Comparison of ENCODE assay signal across 27 cellular contexts in genomic region chr2:7286120-7286519, GRCh38.
"Had no signal": no experiment of that assay in that cellular context is flagged by ENCODE, and none has a peak within 500 bp of the region (broad histone marks: within the 10 kb centered on the region; RNA-seq: fewer than 3 reads in every experiment).

No MANE protein-coding gene starts in this region.

- DNase-seq: stimulated activated CD4-positive, alpha-beta T cell treated with anti-CD3 and anti-CD28 coated beads, Interleukin-2, amount 100 ng/mL, for 48 hours; stimulated activated CD4-positive, alpha-beta T cell treated with anti-CD3 and anti-CD28 coated beads, Interleukin-4, amount 100 ng/mL, for 1 hour; stimulated activated CD4-positive, alpha-beta T cell treated with anti-CD3 and anti-CD28 coated beads, Interleukin-4, amount 100 ng/mL, for 24 hours; stimulated activated CD4-positive, alpha-beta T cell treated with anti-CD3 and anti-CD28 coated beads, Interleukin-4, amount 100 ng/mL, for 4 hours; stimulated activated CD8-positive, alpha-beta memory T cell treated with anti-CD3 and anti-CD28 coated beads, Interleukin-4, amount 100 ng/mL, for 48 hours; stimulated activated naive B cell treated with anti-CD40 and anti-IgM and Interleukin-4, amounts not matched to agents 10 μg/mL and 1 μg/mL and 100 μg/mL, for 72 hours; stimulated activated naive CD4-positive, alpha-beta T cell; stimulated activated naive CD4-positive, alpha-beta T cell treated with Interleukin-2 at 50 U/mL for 16 hours; stimulated activated naive CD8-positive, alpha-beta T cell treated with anti-CD3 and anti-CD28 coated beads, Interleukin-15, amount 100 ng/mL, for 72 hours; stimulated activated naive CD8-positive, alpha-beta T cell treated with anti-CD3 and anti-CD28 coated beads, Interleukin-15, Interleukin-2, amounts not matched to agents 100 U/mL and 50 U/mL, for 24 hours; stomach; substantia nigra; testis; thyroid gland; tibial artery; transverse colon; trophoblast cell; upper lobe of left lung; upper lobe of right lung; uterus had no signal

- H3K9me3 ChIP-seq: stomach, suprapubic skin, testis, thoracic aorta, thyroid gland, tibial artery, tibial nerve, transverse colon, upper lobe of left lung, upper lobe of right lung, uterus, vagina had no signal

- H3K36me3 ChIP-seq: stomach, suprapubic skin, thoracic aorta, thyroid gland, tibial artery, tibial nerve, transverse colon, upper lobe of left lung, upper lobe of right lung, uterus, vagina had no signal

- H3K4me1 ChIP-seq: stomach, suprapubic skin, testis, thyroid gland, tibial artery, tibial nerve, transverse colon, upper lobe of left lung, upper lobe of right lung, uterus, vagina had no signal

- H3K27me3 ChIP-seq: stomach, suprapubic skin, testis, thyroid gland, tibial nerve, transverse colon, upper lobe of left lung, upper lobe of right lung, uterus, vagina had no signal

- ATAC-seq: stimulated activated effector memory CD8-positive, alpha-beta T cell treated with anti-CD3 and anti-CD28 coated beads, Interleukin-12 subunit alpha, Interleukin-12 subunit beta, amount 100 ng/mL, for 72 hours; stimulated activated memory B cell treated with anti-CD40 and anti-IgM and Interleukin-4, amounts not matched to agents 10 μg/mL and 1 μg/mL and 100 μg/mL, for 72 hours; stimulated activated naive B cell treated with anti-CD40 and anti-IgM and Interleukin-4, amounts not matched to agents 10 μg/mL and 1 μg/mL and 100 μg/mL, for 72 hours; stimulated activated naive CD8-positive, alpha-beta T cell treated with anti-CD3 and anti-CD28 coated beads, Interleukin-15, amount 100 ng/mL, for 72 hours; stimulated activated naive CD8-positive, alpha-beta T cell treated with anti-CD3 and anti-CD28 coated beads, Interleukin-15, Interleukin-2, amounts not matched to agents 100 U/mL and 50 U/mL, for 24 hours; upper lobe of right lung had no signal

- FAIRE-seq: urothelium cell line had no signal

- H3K27ac ChIP-seq: stomach, suprapubic skin, testis, thoracic aorta, thyroid gland, tibial artery, tibial nerve, transverse colon, upper lobe of left lung, upper lobe of right lung, uterus, vagina had no signal

- H3K4me3 ChIP-seq: stomach, suprapubic skin, testis, thoracic aorta, thyroid gland, tibial artery, tibial nerve, transverse colon, upper lobe of left lung, upper lobe of right lung, uterus, vagina had no signal
